In the genomic region with DNA sequence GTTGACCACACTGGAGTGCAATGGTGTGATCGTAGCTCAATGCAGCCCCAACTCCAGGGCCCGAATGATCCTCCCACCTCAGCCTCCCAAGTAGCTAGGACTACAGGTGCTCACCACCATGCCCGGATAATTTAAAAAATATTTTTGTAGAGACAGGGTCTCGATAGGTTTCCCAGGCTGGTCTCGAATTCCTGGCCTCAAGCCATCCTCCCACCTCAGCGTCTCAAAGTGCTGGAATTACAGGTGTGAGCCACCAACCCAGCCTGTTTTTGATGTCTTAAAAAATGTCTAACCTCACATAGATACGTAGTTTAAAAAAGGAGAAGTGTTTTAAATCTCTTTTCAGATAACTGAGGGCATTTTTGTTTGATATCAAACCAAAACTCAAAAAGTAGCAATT, we compare ENCODE assay signal across 9 cellular contexts.
"Had no signal": no experiment of that assay in that cellular context is flagged by ENCODE, and none has a peak within 500 bp of the region (broad histone marks: within the 10 kb centered on the region; RNA-seq: fewer than 3 reads in every experiment).

No MANE protein-coding gene starts in this region.

- H3K4me1 Mint-ChIP-seq: GM23338, H9 had no signal

- H3K4me2 ChIP-seq: GM23338 had no signal

- H3K27ac Mint-ChIP-seq: GM23338, H9, HFFc6 had no signal

- DNase-seq: GM23248, GOT3, H7, H9, HCEC 1CT, HFFc6 had no signal

- ATAC-seq: GM23338, HCT116 had no signal

- H3K4me3 ChIP-seq: GM23248, GM23338, HAP-1 had no signal

- H3K4me3 Mint-ChIP-seq: GM23338, H9, HFFc6 had no signal

- H3K9me3 Mint-ChIP-seq: GM23338, H9, HFFc6 had no signal

- H3K9me3 ChIP-seq: HAP-1 had no signal

- H2AFZ ChIP-seq: GM23248, GM23338 had no signal

- H3K27ac ChIP-seq: GM23248 had no signal
